15 cellular contexts compared by ENCODE assay signal in the genomic region with DNA sequence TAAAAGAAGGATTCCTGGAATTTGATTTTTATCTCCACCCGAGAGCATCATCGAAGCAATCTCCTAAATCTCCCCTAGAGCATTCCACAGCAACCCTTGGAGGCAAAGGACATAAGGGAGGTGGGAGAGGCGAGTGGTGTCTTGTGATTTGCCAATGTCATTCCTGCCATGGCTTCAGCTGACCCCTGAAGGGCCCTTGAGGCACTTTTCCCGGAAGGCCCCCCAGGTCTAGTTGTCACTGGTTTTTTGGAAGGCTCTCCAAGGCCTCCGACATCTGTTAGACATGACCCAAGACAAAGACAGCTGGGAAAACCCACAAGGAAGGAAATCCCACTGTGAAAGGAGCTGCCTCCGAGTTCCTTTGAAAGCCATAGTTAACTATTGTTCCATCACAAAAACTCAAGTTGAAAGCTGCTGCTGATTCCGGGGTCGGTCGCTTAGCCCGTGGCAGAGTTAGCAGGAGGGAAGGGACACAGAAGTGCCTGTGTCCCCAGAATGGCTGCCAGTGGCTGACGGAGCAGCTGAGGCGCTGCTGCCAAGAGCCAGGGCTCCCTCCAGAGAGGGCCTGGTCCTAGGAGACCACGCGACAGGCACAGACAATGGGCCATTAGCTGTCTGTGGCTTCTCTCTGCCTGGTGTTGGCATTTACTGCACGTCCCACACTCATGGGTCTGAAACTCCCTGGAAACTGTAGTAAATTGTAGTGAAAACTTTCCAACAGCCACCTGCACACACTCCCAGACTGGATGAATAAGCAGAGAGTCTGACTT. TPM values are rescaled to one million over a fixed set of nuclear protein-coding genes. Genes with fewer than 3 reads are reported as not detected.
DNase-seq lines count a peak whose midpoint lies in the region; ATAC-seq and TF ChIP-seq lines count a peak whose summit lies in the region.
"Had no signal": no experiment of that assay in that cellular context is flagged by ENCODE, and none has a peak within 500 bp of the region (broad histone marks: within the 10 kb centered on the region; RNA-seq: fewer than 3 reads in every experiment).

No MANE protein-coding gene starts in this region.

- no peak for TF ChIP-seq RAD21 in IMR-90 (IDR thresholded peaks at IDR 0.05; ENCODE audit: low read length)

- no peaks in the 10 kb centered on the region for H3K9me3 ChIP-seq in IMR-90 (ENCODE audit: control insufficient read depth, insufficient read depth, low read length)
- H3K9me3 ChIP-seq: colonic mucosa, spleen, suprapubic skin had no signal

- no peaks in the 10 kb centered on the region for H4K20me1 ChIP-seq in IMR-90 (ENCODE audit: insufficient read depth, low read length)

- H3K79me1 ChIP-seq in IMR-90 (ENCODE audit: low read depth in 1 of 2, low read length in 2 of 2), result no peaks in the 10 kb centered on the region

- peaks cover 16% of the 10 kb centered on the region for H3K27me3 Mint-ChIP-seq in progenitor cell of endocrine pancreas

- CTCF ChIA-PET in IMR-90 (lab: Yijun Ruan, JAX), result no interaction called here

- 0 out of 2 replicates have a peak overlapping the region, but pooled peaks have one; percentile 9 for H4K91ac ChIP-seq in IMR-90 (ENCODE audit: insufficient read depth, low read depth, low read length)

- H2BK120ac ChIP-seq in IMR-90 (ENCODE audit: low read depth, low read length), result no peak overlapping the region

- dilution Hi-C loops in IMR-90 (cut with HindIII; ENCODE audit: low sequenced_read_pairs, unreplicated experiment), result no loop called here

- H4K5ac ChIP-seq in IMR-90 (ENCODE audit: low read depth, low read length), result no peak overlapping the region

- H3K4me3 Mint-ChIP-seq in progenitor cell of endocrine pancreas (ENCODE audit: low read depth), result no peak overlapping the region
- H3K4me3 Mint-ChIP-seq: activated naive CD8-positive, alpha-beta T cell treated with anti-CD3 and anti-CD28 coated beads, Interleukin-2, amount 10 ng/mL, durations not matched to agents 7 days and 5 days had no signal

- H3K9me3 Mint-ChIP-seq in progenitor cell of endocrine pancreas (ENCODE audit: low read depth), result no peaks in the 10 kb centered on the region
- H3K9me3 Mint-ChIP-seq in activated naive CD4-positive, alpha-beta T cell treated with anti-CD3 and anti-CD28 coated beads, Interleukin-2, amount 50 U/mL, for 72 hours, result no peaks in the 10 kb centered on the region
- H3K9me3 Mint-ChIP-seq: activated naive CD8-positive, alpha-beta T cell treated with anti-CD3 and anti-CD28 coated beads, Interleukin-2, amount 10 ng/mL, durations not matched to agents 7 days and 5 days had no signal

- no peak overlapping the region for H2BK20ac ChIP-seq in IMR-90 (ENCODE audit: low read depth, low read length)

- 0 out of 2 replicates have a peak, but pooled peaks cover 2% of the 10 kb centered on the region for H3K27me3 ChIP-seq in IMR-90 (ENCODE audit: control insufficient read depth, insufficient read depth, low read length)
- H3K27me3 ChIP-seq: colonic mucosa, spleen, suprapubic skin had no signal

- no peak overlapping the region for H3K18ac ChIP-seq in IMR-90 (ENCODE audit: low read depth, low read length)

- no peak for TF ChIP-seq POLR2A in IMR-90 (IDR thresholded peaks at IDR 0.05; ENCODE audit: low read depth, low read length)

- H4K8ac ChIP-seq in IMR-90 (ENCODE audit: low read depth in 2 of 2, low read length in 2 of 2), result no peak overlapping the region

- peaks cover 3% of the 10 kb centered on the region; the same call in 1 of the 2 replicates for H3K4me1 ChIP-seq in IMR-90 (ENCODE audit: control insufficient read depth, insufficient read depth, low read length)
- H3K4me1 ChIP-seq: colonic mucosa, spleen, suprapubic skin had no signal

- intact Hi-C loops in IMR-90 (cut with micrococcal nuclease), result no loop called here

- no peak overlapping the region for H3K27ac ChIP-seq in IMR-90 (ENCODE audit: insufficient read depth, low read length)
- H3K27ac ChIP-seq in caudate nucleus (ENCODE audit: low read depth, low read length), result peak overlapping the region; percentile 73
- H3K27ac ChIP-seq: colonic mucosa, spleen, suprapubic skin had no signal

- H2AK9ac ChIP-seq in IMR-90 (replicated peaks; ENCODE audit: low read depth, low read length, poor library complexity), result peak overlapping the region; percentile 63

- ATAC-seq in IMR-90 (ENCODE audit: low read depth) (no peak), GM21825 (IDR thresholded peaks at IDR 0.05; ENCODE audit: unreplicated experiment) (no peak), GM21390 (IDR thresholded peaks at IDR 0.05; ENCODE audit: unreplicated experiment) (no peak)
- ATAC-seq in activated naive CD4-positive, alpha-beta T cell treated with anti-CD3 and anti-CD28 coated beads, Interleukin-2, amount 50 U/mL, for 72 hours, result no peak

- no peaks in the 10 kb centered on the region for H3K36me3 Mint-ChIP-seq in progenitor cell of endocrine pancreas (ENCODE audit: insufficient read depth)
- H3K36me3 Mint-ChIP-seq in activated naive CD4-positive, alpha-beta T cell treated with anti-CD3 and anti-CD28 coated beads, Interleukin-2, amount 50 U/mL, for 72 hours, result no peaks in the 10 kb centered on the region
- H3K36me3 Mint-ChIP-seq: activated naive CD8-positive, alpha-beta T cell treated with anti-CD3 and anti-CD28 coated beads, Interleukin-2, amount 10 ng/mL, durations not matched to agents 7 days and 5 days had no signal

- no TSS peak for BruUV-seq in IMR-90 (replicated peaks; lab: Mats Ljungman, UMichigan)

- H2BK15ac ChIP-seq in IMR-90 (ENCODE audit: low read depth, low read length), result peak overlapping the region; percentile 56; the same call in 1 of the 3 replicates

- H3K56ac ChIP-seq in IMR-90 (ENCODE audit: extremely low read depth, insufficient read depth, low read length), result no peak overlapping the region

- no peaks in the 10 kb centered on the region for H3K9me1 ChIP-seq in IMR-90 (ENCODE audit: insufficient read depth, low read length)

- H2AFZ ChIP-seq in IMR-90 (replicated peaks; ENCODE audit: low read length, poor library complexity), result peak overlapping the region; percentile 61

- DNase-seq in IMR-90 (no peak), caudate nucleus (lab: John Stamatoyannopoulos, UW) (peak; percentile 4 to 95 (median 84)), iPS-NIHi7 (ENCODE audit: extremely low spot score) (peak; percentile 35), progenitor cell of endocrine pancreas (ENCODE audit: low spot score, unreplicated experiment) (no peak), NCI-H2081 (lab: John Stamatoyannopoulos, UW) (no peak)
- DNase-seq in activated naive CD4-positive, alpha-beta T cell treated with anti-CD3 and anti-CD28 coated beads, Interleukin-2, amount 50 U/mL, for 72 hours (ENCODE audit: low spot score in 2 of 2), result no peak
- DNase-seq: activated CD4-positive, CD25-positive, alpha-beta regulatory T cell; activated naive CD8-positive, alpha-beta T cell treated with anti-CD3 and anti-CD28 coated beads, Interleukin-2, amount 10 ng/mL, durations not matched to agents 7 days and 5 days; colonic mucosa; NCI-H2029; spleen; T-helper 1 cell had no signal

- WGBS in IMR-90 (ENCODE audit: extremely low coverage in 2 of 2, insufficient read length in 1 of 2), 2 experiments, result 78% methylated on average over 4 of the region's 15 CpGs; no CpG with 5 or more reads in 1 of the 2 experiments

- TF ChIP-seq CTCF in IMR-90 (conservative IDR thresholded peaks at IDR 0.05; ENCODE audit: low read depth, low read length) (no peak), progenitor cell of endocrine pancreas (IDR thresholded peaks at IDR 0.05; ENCODE audit: unreplicated experiment) (no peak)

- H3K36me3 ChIP-seq in IMR-90 (ENCODE audit: control insufficient read depth, insufficient read depth, low read length), result no peaks in the 10 kb centered on the region
- H3K36me3 ChIP-seq: colonic mucosa, spleen, suprapubic skin had no signal

- H3K9ac ChIP-seq in IMR-90 (ENCODE audit: low read depth, low read length), result no peak overlapping the region

- H3K23ac ChIP-seq in IMR-90 (ENCODE audit: low read depth, low read length), result no peak overlapping the region

- H3K27ac Mint-ChIP-seq in progenitor cell of endocrine pancreas, result peak overlapping the region; percentile 15
- no peak overlapping the region for H3K27ac Mint-ChIP-seq in activated naive CD4-positive, alpha-beta T cell treated with anti-CD3 and anti-CD28 coated beads, Interleukin-2, amount 50 U/mL, for 72 hours
- H3K27ac Mint-ChIP-seq: activated naive CD8-positive, alpha-beta T cell treated with anti-CD3 and anti-CD28 coated beads, Interleukin-2, amount 10 ng/mL, durations not matched to agents 7 days and 5 days had no signal

- H3K4me2 ChIP-seq in IMR-90 (ENCODE audit: low read depth, low read length), result no peak overlapping the region

- peak overlapping the region; percentile 0; the same call in 1 of the 2 replicates for H2AK5ac ChIP-seq in IMR-90 (ENCODE audit: low read depth, low read length)

- H3K14ac ChIP-seq in IMR-90 (replicated peaks; ENCODE audit: low read depth, low read length), result no peak overlapping the region

- no peak overlapping the region for H2BK5ac ChIP-seq in IMR-90 (ENCODE audit: low read depth, low read length, poor library complexity, severe bottlenecking)

- in situ Hi-C loops in IMR-90 (cut with MboI; ENCODE audit: low sequenced_read_pairs), result loop anchor here (25.0 kb wide), 1 partner anchor 544 kb away; a partner anchor contains a TSS

- POLR2A ChIA-PET in IMR-90 (lab: Charles Lee; ENCODE audit: unreplicated experiment), result interaction anchor here (1.0 kb wide), 1 partner anchor 194 kb away, joined by 3 read pairs; no protein-coding TSS in a partner anchor

- H3K4ac ChIP-seq in IMR-90 (ENCODE audit: low read depth, low read length), result no peak overlapping the region

- H3K4me1 Mint-ChIP-seq in progenitor cell of endocrine pancreas (ENCODE audit: low read depth), result no peaks in the 10 kb centered on the region
- H3K4me1 Mint-ChIP-seq: activated naive CD8-positive, alpha-beta T cell treated with anti-CD3 and anti-CD28 coated beads, Interleukin-2, amount 10 ng/mL, durations not matched to agents 7 days and 5 days had no signal

- no peak overlapping the region for H3K4me3 ChIP-seq in IMR-90 (ENCODE audit: insufficient read depth, low read depth, low read length)
- H3K4me3 ChIP-seq: colonic mucosa, spleen, suprapubic skin had no signal

TF ChIP-seq in IMR-90, 13 proteins besides CTCF, POLR2A, EP300 and RAD21 (continues in another document):
- TF ChIP-seq RFX5 (IDR thresholded peaks at IDR 0.05; ENCODE audit: low read depth, low read length) (no peak), BHLHE40 (IDR thresholded peaks at IDR 0.05; ENCODE audit: low read depth, low read length) (no peak), FOS (IDR thresholded peaks at IDR 0.05; ENCODE audit: low read depth, low read length) (no peak), CEBPB (IDR thresholded peaks at IDR 0.05; ENCODE audit: low read depth, low read length) (no peak), MXI1 (IDR thresholded peaks at IDR 0.05; ENCODE audit: borderline replicate concordance, low read depth, low read length) (no peak), CHD1 (IDR thresholded peaks at IDR 0.05; ENCODE audit: low read depth, low read length) (no peak)

RNA-seq across cellular contexts. Expression of a gene that starts 24.4 kb away (rescaled TPM):
- total RNA-seq in IMR-90 (2012; rRNA removed) (487 and 522 TPM in 2 replicates), progenitor cell of endocrine pancreas (163 and 168 TPM in 2 replicates)
- polyA plus RNA-seq in IMR-90 (2012; rRNA removed), result 206 and 225 TPM in 2 replicates
- 126 and 196 TPM in 2 replicates for polyA plus RNA-seq in IMR-90 (2012; cell fraction: cytosol; rRNA removed)
- polyA plus RNA-seq in IMR-90 (2012; cell fraction: nucleus; rRNA removed; ENCODE audit: low replicate concordance), result 1,045 and 1,428 TPM in 2 replicates
- 10 to 100 TPM; 13.3 to 18.2 TPM for total RNA-seq in activated naive CD4-positive, alpha-beta T cell treated with anti-CD3 and anti-CD28 coated beads, Interleukin-2, amount 50 U/mL, for 72 hours

Comparison
In these comparisons a context has a peak if more than half of its experiments do, and no peak if none do; other contexts are left out.
1. DNase-seq: peak in caudate nucleus (61 of 61) and iPS-NIHi7 (single experiment); none in IMR-90 (single experiment), progenitor cell of endocrine pancreas (single experiment), activated naive CD4-positive, alpha-beta T cell treated with anti-CD3 and anti-CD28 coated beads, Interleukin-2, amount 50 U/mL, for 72 hours (0 of 2) and NCI-H2081 (0 of 2).